8 cellular contexts compared by ENCODE assay signal in the genomic region with DNA sequence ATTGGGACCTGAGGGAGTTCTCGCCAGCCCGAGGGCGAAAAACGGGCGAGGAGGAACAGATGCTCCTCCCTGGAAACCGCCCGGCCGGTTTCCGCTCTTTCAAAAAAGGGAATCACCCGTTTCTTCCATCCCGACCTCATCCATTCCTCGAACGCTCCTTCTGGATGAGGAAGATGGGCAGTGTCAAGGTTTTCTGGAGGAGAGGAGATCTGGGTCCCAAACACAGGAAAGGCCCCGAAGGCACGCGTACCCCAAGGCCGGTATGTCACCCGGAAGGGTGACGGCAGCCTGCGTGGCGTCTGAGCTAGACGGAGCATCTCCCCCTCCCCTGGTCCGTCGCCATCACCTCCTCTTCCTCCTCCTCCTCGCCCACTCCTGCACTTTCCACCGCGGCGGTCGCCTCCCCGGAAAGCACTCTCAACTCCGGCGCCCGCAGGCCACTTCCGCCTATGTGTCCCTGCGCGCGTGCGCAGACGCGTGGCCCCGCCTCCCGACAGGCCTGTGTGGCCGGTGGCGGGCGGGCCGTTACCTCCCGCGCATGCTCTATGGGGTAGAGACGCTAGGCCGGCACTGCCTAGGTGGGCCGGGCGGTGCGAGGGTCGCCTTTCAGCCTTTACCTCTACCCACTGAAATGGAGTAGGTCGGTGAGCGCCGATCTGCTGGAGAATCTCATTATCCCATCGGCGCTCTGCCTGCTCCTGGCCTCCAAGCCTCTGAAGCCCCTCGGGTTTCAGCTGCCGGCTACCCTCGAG. TPM values are rescaled to one million over a fixed set of nuclear protein-coding genes. Genes with fewer than 3 reads are reported as not detected.
DNase-seq lines count a peak whose midpoint lies in the region; ATAC-seq lines count a peak whose summit lies in the region.

TSS of gene SLC35B3 (minus strand) at position 453 of the 752 bp plus-strand sequence.

- POLR2A ChIA-PET in activated CD4-positive, alpha-beta T cell treated with anti-CD3 and anti-CD28 coated beads, Interleukin-2, amount 10 ng/mL, durations not matched to agents 7 days and 5 days (lab: Charles Lee) = interaction anchor here (0.7 kb wide), 1 partner anchor 1623 kb away, joined by 3 read pairs; no protein-coding TSS in a partner anchor

- peaks cover 23% of the 10 kb centered on the region for H3K36me3 Mint-ChIP-seq in activated CD4-positive, alpha-beta T cell treated with anti-CD3 and anti-CD28 coated beads, Interleukin-2, amount 10 ng/mL, durations not matched to agents 7 days and 5 days (ENCODE audit: low read depth)

- DNase-seq in C1 segment of cervical spinal cord (lab: John Stamatoyannopoulos, UW) (peak; percentile 35 to 98 (median 88)), NCI-H69 (lab: John Stamatoyannopoulos, UW) (peak; percentile 99), cortex of kidney (lab: John Stamatoyannopoulos, UW) (peak; percentile 70), left kidney (ENCODE audit: low read depth, low spot score) (peak; percentile 99)
- peak; percentile 97 for DNase-seq in activated CD4-positive, alpha-beta T cell treated with anti-CD3 and anti-CD28 coated beads, Interleukin-2, amount 10 ng/mL, durations not matched to agents 7 days and 5 days
- peak; percentile 96 for DNase-seq in stimulated activated CD4-positive, alpha-beta T cell treated with anti-CD3 and anti-CD28 coated beads, Interleukin-1b, Interleukin-23, amount 100 ng/mL, for 48 hours

- ATAC-seq in GM19372 (IDR thresholded peaks at IDR 0.05; ENCODE audit: low read depth, unreplicated experiment) (peak; percentile 96), HG03521 (IDR thresholded peaks at IDR 0.05; ENCODE audit: unreplicated experiment) (peak; percentile 94)

- peak within 1 kb of the TSS; percentile 96 for H3K27ac Mint-ChIP-seq in activated CD4-positive, alpha-beta T cell treated with anti-CD3 and anti-CD28 coated beads, Interleukin-2, amount 10 ng/mL, durations not matched to agents 7 days and 5 days

- H3K9me3 Mint-ChIP-seq in activated CD4-positive, alpha-beta T cell treated with anti-CD3 and anti-CD28 coated beads, Interleukin-2, amount 10 ng/mL, durations not matched to agents 7 days and 5 days = peaks cover 4% of the 10 kb centered on the region

- CTCF ChIA-PET in activated CD4-positive, alpha-beta T cell treated with anti-CD3 and anti-CD28 coated beads, Interleukin-2, amount 10 ng/mL, durations not matched to agents 7 days and 5 days (lab: Charles Lee) = interaction anchor here (1.6 kb wide), 1 partner anchor 11 kb away, joined by 3 read pairs; no protein-coding TSS in a partner anchor

- no peaks in the 10 kb centered on the region for H3K27me3 Mint-ChIP-seq in activated CD4-positive, alpha-beta T cell treated with anti-CD3 and anti-CD28 coated beads, Interleukin-2, amount 10 ng/mL, durations not matched to agents 7 days and 5 days

- peak within 1 kb of the TSS; percentile 87 for H3K4me3 Mint-ChIP-seq in activated CD4-positive, alpha-beta T cell treated with anti-CD3 and anti-CD28 coated beads, Interleukin-2, amount 10 ng/mL, durations not matched to agents 7 days and 5 days

- H3K4me1 Mint-ChIP-seq in activated CD4-positive, alpha-beta T cell treated with anti-CD3 and anti-CD28 coated beads, Interleukin-2, amount 10 ng/mL, durations not matched to agents 7 days and 5 days = peaks cover 28% of the 10 kb centered on the region

RNA-seq across cellular contexts. Expression of gene SLC35B3, which starts in this region (rescaled TPM):
- total RNA-seq in activated CD4-positive, alpha-beta T cell treated with anti-CD3 and anti-CD28 coated beads, Interleukin-2, amount 10 ng/mL, durations not matched to agents 7 days and 5 days = 10 to 100 TPM; 10.2 to 11.5 TPM

Comparison
In these comparisons a context has a peak if more than half of its experiments do, and no peak if none do; other contexts are left out.
1. Peak in every context shown above with its lines: DNase-seq and ATAC-seq.